8 cellular contexts compared by ENCODE assay signal in genomic region chr1:160205242-160205973, GRCh38. TPM values are rescaled to one million over a fixed set of nuclear protein-coding genes. Genes with fewer than 3 reads are reported as not detected.
DNase-seq lines count a peak whose midpoint lies in the region; ATAC-seq and TF ChIP-seq lines count a peak whose summit lies in the region.

PEA15 (plus strand) TSS chr1:160205384; CDS start chr1:160211545, 6,161 bp downstream.

- H3K4me3 Mint-ChIP-seq in CD4-positive, alpha-beta T cell = peak within 1 kb of the TSS; percentile 93

- in situ Hi-C loops in IMR-90 (cut with MboI; ENCODE audit: low sequenced_read_pairs) = no loop called here

- H2AK9ac ChIP-seq in IMR-90 (replicated peaks; ENCODE audit: low read depth, low read length, poor library complexity) = peak within 1 kb of the TSS; percentile 99

- H4K91ac ChIP-seq in IMR-90 (ENCODE audit: insufficient read depth, low read depth, low read length) = peak within 1 kb of the TSS; percentile 89

- 2% methylated on average over 39 of the region's 75 CpGs; no CpG with 5 or more reads in 1 of the 2 experiments for WGBS in IMR-90 (ENCODE audit: extremely low coverage in 2 of 2, insufficient read length in 1 of 2), 2 experiments
- 0 to 4% (median 1%) methylated on average over 6 to 75 of the region's 75 CpGs for WGBS in adrenal gland, 4 donors
- under 1% methylated on average over 53 of the region's 75 CpGs for WGBS in prostate gland
- 1% methylated on average over 19 to 32 of the region's 75 CpGs for WGBS in upper lobe of left lung, 2 donors

- H3K79me1 ChIP-seq in IMR-90 (ENCODE audit: low read depth in 1 of 2, low read length in 2 of 2) = peaks cover 16 to 58% of the 10 kb centered on the region in 2 experiments

- H3K4me1 ChIP-seq in IMR-90 (ENCODE audit: control insufficient read depth, insufficient read depth, low read length) = peaks cover 42% of the 10 kb centered on the region
- H3K4me1 ChIP-seq in adrenal gland (replicated peaks in 1 of 2) = peaks cover 16 to 50% of the 10 kb centered on the region in 2 donors
- H3K4me1 ChIP-seq in prostate gland (replicated peaks) = peaks cover 13% of the 10 kb centered on the region
- peaks cover 49 to 59% (median 52%) of the 10 kb centered on the region in 4 donors for H3K4me1 ChIP-seq in upper lobe of left lung

- TF ChIP-seq EP300 in upper lobe of left lung (IDR thresholded peaks at IDR 0.05) = no peak

- intact Hi-C loops in CD4-positive, alpha-beta T cell (cut with DNase I, micrococcal nuclease) = loop anchor here (5.0 kb wide), 2 partner anchors 47 to 108 kb away; partner anchors contain the start of gene IGSF8 (in 1 of the 2)
- intact Hi-C loops in IMR-90 (cut with micrococcal nuclease) (no loop called here), adrenal gland (cut with DNase I) (loop anchor here in 1 of 2 donors (5.0 kb wide), 1 partner anchor 52 kb away; no protein-coding TSS in a partner anchor), left cardiac atrium (cut with DNase I) (loop anchor here in 1 of 2 donors (5.0 kb wide), 1 partner anchor 42 kb away; no protein-coding TSS in a partner anchor), prostate gland (cut with DNase I) (loop anchor here (10.0 kb wide), 1 partner anchor 169 kb away; no protein-coding TSS in a partner anchor)

- H4K5ac ChIP-seq in IMR-90 (ENCODE audit: low read depth, low read length) = peak within 1 kb of the TSS; percentile 79

- peak within 1 kb of the TSS; percentile 33 for H3K27ac ChIP-seq in CD4-positive, alpha-beta T cell (ENCODE audit: low read depth, low read length)
- H3K27ac ChIP-seq in IMR-90 (ENCODE audit: insufficient read depth, low read length) (peak within 1 kb of the TSS; percentile 82), adrenal gland (peak within 1 kb of the TSS; percentile 59 to 96 (median 78)), prostate gland (peak within 1 kb of the TSS; percentile 90 to 93), upper lobe of left lung (peak within 1 kb of the TSS; percentile 88 to 97 (median 94))

- TF ChIP-seq POLR2A in IMR-90 (IDR thresholded peaks at IDR 0.05; ENCODE audit: low read depth, low read length) (peak; percentile 73), adrenal gland (IDR thresholded peaks at IDR 0.05) (peak; percentile 72 to 75), prostate gland (IDR thresholded peaks at IDR 0.05) (peak; percentile 82), upper lobe of left lung (IDR thresholded peaks at IDR 0.05) (peak in 3 of 4 donors; percentile 39 to 82 (median 71))

- H4K8ac ChIP-seq in IMR-90 (ENCODE audit: low read depth in 2 of 2, low read length in 2 of 2) = peak within 1 kb of the TSS; percentile 79 to 98

- peak within 1 kb of the TSS; percentile 90 for H2AFZ ChIP-seq in IMR-90 (replicated peaks; ENCODE audit: low read length, poor library complexity)

- DNase-seq in CD4-positive, alpha-beta T cell = peak; percentile 30 to 75 (median 60)
- DNase-seq in IMR-90 (peak; percentile 35), T-helper 1 cell (peak; percentile 40 to 75 (median 55)), adrenal gland (peak; percentile 56 to 81 (median 73)), left cardiac atrium (peak; percentile 86), prostate gland (ENCODE audit: low spot score) (peak; percentile 69), upper lobe of left lung (peak; percentile 75 to 96)

- H3K14ac ChIP-seq in IMR-90 (replicated peaks; ENCODE audit: low read depth, low read length) = peak within 1 kb of the TSS; percentile 96

- no peaks in the 10 kb centered on the region for H3K27me3 ChIP-seq in CD4-positive, alpha-beta T cell (ENCODE audit: control insufficient read depth, insufficient read depth, low read length)
- H3K27me3 ChIP-seq in IMR-90 (ENCODE audit: control insufficient read depth, insufficient read depth, low read length) (no peaks in the 10 kb centered on the region; the same call in 1 of the 2 replicates), adrenal gland (no peaks in the 10 kb centered on the region), prostate gland (replicated peaks; ENCODE audit: insufficient read depth) (no peaks in the 10 kb centered on the region), upper lobe of left lung (no peaks in the 10 kb centered on the region)

- POLR2A ChIA-PET in CD4-positive, alpha-beta T cell (lab: Charles Lee) = interaction anchor here (1.0 to 1.4 kb wide), 3 partner anchors 14 to 80 kb away, joined by 3 to 9 read pairs (median 4); partner anchors contain the start of genes DCAF8 and PEX19
- POLR2A ChIA-PET in IMR-90 (lab: Charles Lee; ENCODE audit: unreplicated experiment) = no interaction called here

- H3K4me3 ChIP-seq in IMR-90 (ENCODE audit: insufficient read depth, low read depth, low read length) (peak within 1 kb of the TSS; percentile 98), adrenal gland (peak within 1 kb of the TSS in 3 of 4 donors; percentile 42 to 85 (median 74)), prostate gland (peak within 1 kb of the TSS; percentile 88 to 91), upper lobe of left lung (peak within 1 kb of the TSS; percentile 63 to 98 (median 94))

- H3K56ac ChIP-seq in IMR-90 (ENCODE audit: extremely low read depth, insufficient read depth, low read length) = peak within 1 kb of the TSS; percentile 98

- ATAC-seq in CD4-positive, alpha-beta T cell (ENCODE audit: poor library complexity) = peak; percentile 80
- ATAC-seq in GM19351 (IDR thresholded peaks at IDR 0.05; ENCODE audit: unreplicated experiment) (peak; percentile 46), IMR-90 (ENCODE audit: low read depth) (peak; percentile 70), left cardiac atrium (peak; percentile 87 to 90), upper lobe of left lung (ENCODE audit: low FRiP score in 2 of 2) (peak; percentile 78 to 92)

- H3K27me3 Mint-ChIP-seq in CD4-positive, alpha-beta T cell = no peaks in the 10 kb centered on the region

- TF ChIP-seq RAD21 in IMR-90 (IDR thresholded peaks at IDR 0.05; ENCODE audit: low read length) = no peak

- no peak for TF ChIP-seq CTCF in CD4-positive, alpha-beta T cell (IDR thresholded peaks at IDR 0.05)
- TF ChIP-seq CTCF in IMR-90 (conservative IDR thresholded peaks at IDR 0.05; ENCODE audit: low read depth, low read length) (no peak), adrenal gland (IDR thresholded peaks at IDR 0.05) (no peak), prostate gland (IDR thresholded peaks at IDR 0.05) (no peak), upper lobe of left lung (IDR thresholded peaks at IDR 0.05) (no peak)

- no peaks in the 10 kb centered on the region for H3K36me3 Mint-ChIP-seq in CD4-positive, alpha-beta T cell (ENCODE audit: low read depth)

- H3K23ac ChIP-seq in IMR-90 (ENCODE audit: low read depth, low read length) = peak within 1 kb of the TSS; percentile 91

- H3K4me1 Mint-ChIP-seq in CD4-positive, alpha-beta T cell (ENCODE audit: low read depth) = peaks cover 42% of the 10 kb centered on the region

- BruUV-seq in IMR-90 (replicated peaks; lab: Mats Ljungman, UMichigan) = no TSS peak

- peak within 1 kb of the TSS; percentile 76 for H3K27ac Mint-ChIP-seq in CD4-positive, alpha-beta T cell

- peak within 1 kb of the TSS; percentile 88 for H2BK120ac ChIP-seq in IMR-90 (ENCODE audit: low read depth, low read length)

- H4K20me1 ChIP-seq in IMR-90 (ENCODE audit: insufficient read depth, low read length) = peaks cover 45% of the 10 kb centered on the region

- peak within 1 kb of the TSS; percentile 72; the same call in 2 of the 3 replicates for H2BK15ac ChIP-seq in IMR-90 (ENCODE audit: low read depth, low read length)

- peak within 1 kb of the TSS; percentile 90 for H3K18ac ChIP-seq in IMR-90 (ENCODE audit: low read depth, low read length)

- peak within 1 kb of the TSS; percentile 96 for H2AK5ac ChIP-seq in IMR-90 (ENCODE audit: low read depth, low read length)

- H2BK20ac ChIP-seq in IMR-90 (ENCODE audit: low read depth, low read length) = peak within 1 kb of the TSS; percentile 86

- CTCF ChIA-PET in CD4-positive, alpha-beta T cell (lab: Charles Lee) = interaction anchor here (1.0 kb wide), 1 partner anchor 86 kb away, joined by 6 read pairs; no protein-coding TSS in a partner anchor
- CTCF ChIA-PET in IMR-90 (lab: Yijun Ruan, JAX) = interaction anchor here (1.1 to 3.0 kb wide), 3 partner anchors 12 to 47 kb away, joined by 4 to 10 read pairs (median 5); no protein-coding TSS in a partner anchor

- H3K4ac ChIP-seq in IMR-90 (ENCODE audit: low read depth, low read length) = peak within 1 kb of the TSS; percentile 95

- peak within 1 kb of the TSS; percentile 100 for H3K9ac ChIP-seq in IMR-90 (ENCODE audit: low read depth, low read length)

- H3K9me3 Mint-ChIP-seq in CD4-positive, alpha-beta T cell = no peaks in the 10 kb centered on the region

- peaks cover 44% of the 10 kb centered on the region for H3K9me1 ChIP-seq in IMR-90 (ENCODE audit: insufficient read depth, low read length)

- H3K4me2 ChIP-seq in IMR-90 (ENCODE audit: low read depth, low read length) = peak within 1 kb of the TSS; percentile 82

- dilution Hi-C loops in IMR-90 (cut with HindIII; ENCODE audit: low sequenced_read_pairs, unreplicated experiment) = no loop called here

- H2BK5ac ChIP-seq in IMR-90 (ENCODE audit: low read depth, low read length, poor library complexity, severe bottlenecking) = peak within 1 kb of the TSS; percentile 94

- H3K36me3 ChIP-seq in IMR-90 (ENCODE audit: control insufficient read depth, insufficient read depth, low read length) (peaks cover 26% of the 10 kb centered on the region), adrenal gland (replicated peaks in 1 of 2) (peaks cover 0 to 3% of the 10 kb centered on the region in 2 donors), prostate gland (no peaks in the 10 kb centered on the region), upper lobe of left lung (peaks cover 0 to 24% (median 2%) of the 10 kb centered on the region in 4 donors)

- no peaks in the 10 kb centered on the region for H3K9me3 ChIP-seq in CD4-positive, alpha-beta T cell (ENCODE audit: control insufficient read depth, low read length)
- H3K9me3 ChIP-seq in IMR-90 (ENCODE audit: control insufficient read depth, insufficient read depth, low read length) = no peaks in the 10 kb centered on the region
- no peaks in the 10 kb centered on the region for H3K9me3 ChIP-seq in adrenal gland (replicated peaks in 1 of 3)
- no peaks in the 10 kb centered on the region for H3K9me3 ChIP-seq in prostate gland
- H3K9me3 ChIP-seq in upper lobe of left lung = no peaks in the 10 kb centered on the region

TF ChIP-seq in IMR-90, 13 proteins besides CTCF, POLR2A, EP300 and RAD21 (continues in another document):
- TF ChIP-seq CHD1 (IDR thresholded peaks at IDR 0.05; ENCODE audit: low read depth, low read length) (0 out of 2 replicates have a peak, but pooled peaks have one; percentile 1), MAZ (IDR thresholded peaks at IDR 0.05; ENCODE audit: borderline replicate concordance, low read depth, low read length) (peak; percentile 49; the same call in 1 of the 2 replicates)

RNA-seq across cellular contexts. Expression of gene PEA15, which starts in this region (rescaled TPM):
- total RNA-seq in CD4-positive, alpha-beta T cell = 10 to 100 TPM in 1 of 2 experiments, 1 to 10 TPM in 1; 9.4 to 10.3 TPM
- total RNA-seq in IMR-90 (2012; rRNA removed) (265 and 296 TPM in 2 replicates), adrenal gland (100 to 1,000 TPM in 3 of 8 donors, 10 to 100 TPM in 5; 40.6 to 163 (median 90.0) TPM), left cardiac atrium (100 to 1,000 TPM; 188 to 189 TPM), prostate gland (100 to 1,000 TPM in 1 of 2 donors, 10 to 100 TPM in 1; 50.4 to 184 TPM), upper lobe of left lung (100 to 1,000 TPM in 1 of 6 donors, 10 to 100 TPM in 5; 30.4 to 174 (median 67.9) TPM)
- polyA plus RNA-seq in IMR-90 (2012; rRNA removed) (710 and 754 TPM in 2 replicates), adrenal gland (100 to 1,000 TPM; 120 to 445 (median 162) TPM)
- polyA plus RNA-seq in IMR-90 (2012; cell fraction: cytosol; rRNA removed) = 217 and 257 TPM in 2 replicates
- 129 and 289 TPM in 2 replicates for polyA plus RNA-seq in IMR-90 (2012; cell fraction: nucleus; rRNA removed; ENCODE audit: low replicate concordance)

Comparison
In these comparisons a context has a peak if more than half of its experiments do, and no peak if none do; other contexts are left out.
1. Peak in every context shown above with its lines: DNase-seq, ATAC-seq, H3K4me3 ChIP-seq and H3K27ac ChIP-seq.
2. DNase-seq: peak in every context shown above with its lines; median percentile 86 in left cardiac atrium; 86 in upper lobe of left lung; 73 in adrenal gland; 69 in prostate gland; 60 in CD4-positive, alpha-beta T cell; 55 in T-helper 1 cell; 35 in IMR-90.
3. H3K27ac ChIP-seq: peak in every context shown above with its lines; median percentile 94 in upper lobe of left lung; 92 in prostate gland; 82 in IMR-90; 78 in adrenal gland; 33 in CD4-positive, alpha-beta T cell.